8 cellular contexts compared by ENCODE assay signal in the genomic region with DNA sequence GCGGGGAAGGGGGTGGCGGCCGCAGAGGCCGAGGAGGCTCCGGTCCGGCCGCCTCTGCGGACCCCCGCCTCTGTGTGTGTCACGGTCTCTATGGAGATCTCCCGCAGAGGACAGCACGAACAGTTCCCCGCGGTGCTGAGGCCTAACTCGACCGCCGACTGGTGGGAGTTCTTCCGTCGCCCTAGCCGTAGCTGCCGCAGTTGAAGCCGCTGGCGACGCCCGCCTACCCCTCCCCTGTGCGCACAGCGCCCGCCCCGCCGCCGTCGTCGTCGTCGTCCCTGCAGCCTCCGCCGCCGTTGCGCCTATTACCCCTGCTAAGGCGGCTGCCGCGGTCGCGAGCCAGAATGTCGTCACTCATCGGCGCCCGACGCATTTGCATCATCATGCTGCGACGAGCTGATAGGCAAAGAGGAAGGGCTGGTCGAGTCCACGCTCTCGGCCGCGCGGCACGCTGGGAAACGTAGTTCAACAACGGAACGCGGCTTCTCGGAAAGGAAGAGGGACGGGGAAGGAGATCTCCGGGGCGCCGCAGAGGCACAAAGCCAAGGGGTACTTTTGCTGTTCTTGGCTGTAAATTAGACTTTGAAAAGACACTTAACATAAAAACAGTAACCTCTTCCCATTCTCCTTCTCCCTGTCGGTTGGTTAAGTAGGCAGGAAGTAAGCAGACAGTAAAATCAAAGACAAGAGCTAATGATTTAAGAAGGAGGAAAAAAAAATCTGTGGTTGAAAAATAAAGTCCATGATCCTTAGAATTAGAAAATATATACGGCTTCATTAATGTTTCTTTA. TPM values are rescaled to one million over a fixed set of nuclear protein-coding genes. Genes with fewer than 3 reads are reported as not detected.
DNase-seq lines count a peak whose midpoint lies in the region; ATAC-seq, FAIRE-seq and TF ChIP-seq lines count a peak whose summit lies in the region.

A gene (minus strand): TSS at position 346 of the 791 bp plus-strand sequence. CDS start 538 bp downstream, outside the sequence.

- H3K27me3 Mint-ChIP-seq in T-cell, result no peaks in the 10 kb centered on the region

- H4K8ac ChIP-seq in trophoblast cell (ENCODE audit: low read depth, low read length), result peak within 1 kb of the TSS; percentile 75

- peak; percentile 100 for FAIRE-seq in GM12891 (lab: Jason Lieb, UNC)

- H4K12ac ChIP-seq in trophoblast cell (ENCODE audit: low read depth, low read length), result peak within 1 kb of the TSS; percentile 81

- in situ Hi-C loops in transverse colon (cut with MboI; ENCODE audit: low pct_ligation_motif_present in 1 of 4, low pct_unique_long_range_greater_than_20kb in 1 of 4, low sequenced_read_pairs in 3 of 4), result no loop called here

- intact Hi-C loops in cardiac septum (cut with DNase I), result loop anchor here (2.0 to 10.0 kb wide), 3 partner anchors 106 to 448 kb away; a partner anchor contains a TSS
- intact Hi-C loops in transverse colon (cut with DNase I; ENCODE audit: low total_unique reads), result no loop called here

- CTCF ChIA-PET in T-cell (lab: Charles Lee), result interaction anchor here (0.5 to 1.3 kb wide), 7 partner anchors 22 to 688 kb away, joined by 3 to 13 read pairs (median 4); a partner anchor contains a TSS

- peak within 1 kb of the TSS; percentile 54 for H2BK120ac ChIP-seq in trophoblast cell (ENCODE audit: insufficient read depth, low read length, poor library complexity)

- peaks cover 35 to 44% (median 42%) of the 10 kb centered on the region in 3 donors for H3K4me1 Mint-ChIP-seq in T-cell

- peak within 1 kb of the TSS; percentile 55 for H2AFZ ChIP-seq in trophoblast cell (ENCODE audit: insufficient read depth, low read length, poor library complexity)

- H3K27ac ChIP-seq in adipose tissue (ENCODE audit: low read depth, low read length), result peak within 1 kb of the TSS; percentile 93
- H3K27ac ChIP-seq in trophoblast cell (ENCODE audit: low read depth, low read length), result peak within 1 kb of the TSS; percentile 98
- H3K27ac ChIP-seq in transverse colon, result peak within 1 kb of the TSS; percentile 95 to 99 (median 97)

- peak within 1 kb of the TSS; percentile 70 for H3K18ac ChIP-seq in trophoblast cell (ENCODE audit: low read length)

- no peak within 1 kb of the TSS for H3K23ac ChIP-seq in trophoblast cell (ENCODE audit: low read length)

- TF ChIP-seq POLR2A in GM12891 (IDR thresholded peaks at IDR 0.05; ENCODE audit: low read depth, low read length) (peak; percentile 86), transverse colon (IDR thresholded peaks at IDR 0.05) (peak; percentile 95)

- H3K27me3 ChIP-seq in trophoblast cell (ENCODE audit: insufficient read depth, low read length) (no peaks in the 10 kb centered on the region), transverse colon (no peaks in the 10 kb centered on the region)

- peak; percentile 68 for ATAC-seq in HG02840 (IDR thresholded peaks at IDR 0.05; ENCODE audit: low FRiP score, unreplicated experiment)
- peak; percentile 82 to 90 (median 86) for ATAC-seq in T-cell (replicated peaks in 1 of 4)

- H3K79me1 ChIP-seq in trophoblast cell (ENCODE audit: low read length), result peaks cover 13% of the 10 kb centered on the region

- no peak within 1 kb of the TSS for H2BK12ac ChIP-seq in trophoblast cell (ENCODE audit: low read length)

- peak within 1 kb of the TSS; percentile 81 for H3K9ac ChIP-seq in trophoblast cell (ENCODE audit: low read length)

- H3K36me3 ChIP-seq in trophoblast cell (ENCODE audit: control insufficient read depth in 1 of 2, insufficient read depth in 2 of 2, low read length in 2 of 2) (no peaks in the 10 kb centered on the region), transverse colon (no peaks in the 10 kb centered on the region)

- peak within 1 kb of the TSS; percentile 93 for H3K4ac ChIP-seq in trophoblast cell (ENCODE audit: low read depth, low read length)

- peak within 1 kb of the TSS; percentile 77 for H3K4me2 ChIP-seq in trophoblast cell (ENCODE audit: low read length)

- peaks cover 22% of the 10 kb centered on the region for H3K79me2 ChIP-seq in trophoblast cell (ENCODE audit: control insufficient read depth, insufficient read depth, low read length, poor library complexity)

- H3K9me3 Mint-ChIP-seq in T-cell, result no peaks in the 10 kb centered on the region

- DNase-seq in GM12891 (ENCODE audit: insufficient read length, low spot score) (peak; percentile 85), NCI-H1436 treated with DMSO at 0.1 percent for 48 hours (lab: John Stamatoyannopoulos, UW) (peak; percentile 84), T-cell (peak; percentile 96 to 100 (median 99)), cardiac septum (ENCODE audit: low spot score) (peak; percentile 100), trophoblast cell (peak; percentile 99 to 100), transverse colon (peak; percentile 100)

- peak within 1 kb of the TSS; percentile 97 for H3K14ac ChIP-seq in trophoblast cell (ENCODE audit: low read length)

- H4K91ac ChIP-seq in trophoblast cell (ENCODE audit: low read depth, low read length), result peak within 1 kb of the TSS; percentile 83

- WGBS in adipose tissue, 3 donors, result 0 to 1% (median 0%) methylated on average over 63 to 69 of the region's 69 CpGs
- WGBS in trophoblast cell (ENCODE audit: extremely low coverage, insufficient coverage, insufficient read length), result no CpG with 5 or more reads among the region's 69 CpGs
- 0 to 1% methylated on average over 14 to 58 of the region's 69 CpGs for WGBS in transverse colon (ENCODE audit: low coverage in 1 of 2), 2 donors

- peak within 1 kb of the TSS; percentile 70 for H2BK5ac ChIP-seq in trophoblast cell (ENCODE audit: low read depth, low read length, poor library complexity)

- peak within 1 kb of the TSS; percentile 99 for H3K27ac Mint-ChIP-seq in T-cell

- POLR2A ChIA-PET in T-cell (lab: Charles Lee), result interaction anchor here (0.5 to 0.8 kb wide), 5 partner anchors 16 to 431 kb away, joined by 3 to 8 read pairs (median 3); a partner anchor contains a TSS

- no peaks in the 10 kb centered on the region for H3K36me3 Mint-ChIP-seq in T-cell

- H3K4me3 ChIP-seq in trophoblast cell (ENCODE audit: low read depth, low read length) (peak within 1 kb of the TSS; percentile 98), transverse colon (peak within 1 kb of the TSS; percentile 52 to 87 (median 68))

- no peak for TF ChIP-seq CTCF in transverse colon (IDR thresholded peaks at IDR 0.05)

- H3K9me3 ChIP-seq in trophoblast cell (ENCODE audit: insufficient read depth, low read depth, low read length) (no peaks in the 10 kb centered on the region), transverse colon (no peaks in the 10 kb centered on the region)

- H3K4me1 ChIP-seq in trophoblast cell (ENCODE audit: control insufficient read depth in 1 of 2, insufficient read depth in 2 of 2, low read length in 2 of 2) (peaks cover 2 to 7% of the 10 kb centered on the region in 2 experiments), transverse colon (peaks cover 11 to 46% (median 37%) of the 10 kb centered on the region in 4 donors)

- peak within 1 kb of the TSS; percentile 82 to 92 (median 86) for H3K4me3 Mint-ChIP-seq in T-cell

- peak within 1 kb of the TSS; percentile 92 for H2AK5ac ChIP-seq in trophoblast cell (ENCODE audit: low read length)

- TF ChIP-seq EP300 in transverse colon (IDR thresholded peaks at IDR 0.05; ENCODE audit: low read depth), result peak; percentile 51

TF ChIP-seq in GM12891, 5 proteins besides CTCF, POLR2A, EP300 and RAD21:
- TF ChIP-seq POU2F2 (IDR thresholded peaks at IDR 0.05; ENCODE audit: low read depth, low read length) (peak; percentile 88), PAX5 (IDR thresholded peaks at IDR 0.05; ENCODE audit: insufficient read depth, low read length, severe bottlenecking) (no peak), SPI1 (IDR thresholded peaks at IDR 0.05; ENCODE audit: low read depth, low read length) (peak; percentile 78), POLR2AphosphoS5 (IDR thresholded peaks at IDR 0.05; ENCODE audit: low read depth, low read length) (peak; percentile 84), TAF1 (IDR thresholded peaks at IDR 0.05; ENCODE audit: low read depth, low read length) (peak; percentile 76; the same call in 1 of the 2 replicates)
TF ChIP-seq in GM12891: peak in this region for 4.

RNA-seq across cellular contexts. Expression of the gene that starts here (rescaled TPM):
- polyA plus RNA-seq in GM12891 (2012; ENCODE audit: low read depth, missing spikeins), result 18.9 TPM
- 10 to 100 TPM; 46.4 to 58.5 (median 54.2) TPM for total RNA-seq in T-cell
- polyA plus RNA-seq in adipose tissue, result 10 to 100 TPM in 2 of 3 donors, 1 to 10 TPM in 1; 5.8 to 21.5 (median 11.1) TPM
- 25.8 TPM for total RNA-seq in cardiac septum
- polyA plus RNA-seq in trophoblast cell (2013), result 45.7 and 47.3 TPM in 2 replicates
- 10 to 100 TPM; 27.9 to 37.0 (median 32.1) TPM for total RNA-seq in transverse colon

Comparison
In these comparisons a context has a peak if more than half of its experiments do, and no peak if none do; other contexts are left out.
1. Peak in every context shown above with its lines: DNase-seq, ATAC-seq, H3K4me3 ChIP-seq and H3K27ac ChIP-seq.